In the genomic region with DNA sequence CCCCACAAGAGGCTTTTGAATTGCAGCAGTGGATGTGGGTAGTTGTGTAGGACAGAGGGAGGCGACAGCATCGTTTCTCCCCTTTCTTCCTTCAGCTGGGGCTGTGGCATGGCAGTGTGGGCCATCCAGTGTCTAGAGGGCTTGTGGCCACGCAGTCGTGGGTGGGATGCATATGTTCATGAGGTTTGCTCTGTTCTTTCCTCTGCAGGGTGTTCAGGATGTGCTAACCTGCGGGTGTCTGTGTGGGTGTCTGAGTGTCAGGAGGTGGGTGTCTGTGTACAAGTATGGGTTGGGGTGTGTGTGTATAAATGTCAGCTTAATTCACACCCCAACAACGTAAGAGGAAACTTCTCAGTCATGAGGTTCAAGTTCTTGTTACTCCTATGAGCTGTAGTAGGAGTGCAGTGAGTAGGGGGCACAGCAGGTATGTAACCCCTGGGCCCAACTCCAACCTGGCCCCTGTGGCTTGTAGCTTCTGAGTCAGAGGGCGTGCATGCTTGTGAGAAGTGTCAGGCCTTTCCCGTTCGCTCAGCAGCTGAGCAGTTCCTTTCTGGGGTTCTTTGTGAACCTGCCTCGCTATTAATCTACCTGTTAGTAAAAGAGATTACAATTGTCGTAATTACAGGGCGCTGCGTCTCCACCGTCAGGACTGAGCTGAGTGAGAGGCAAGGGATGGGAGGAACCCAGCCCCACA, we compare ENCODE assay signal across 10 cellular contexts. TPM values are rescaled to one million over a fixed set of nuclear protein-coding genes. Genes with fewer than 3 reads are reported as not detected.
DNase-seq lines count a peak whose midpoint lies in the region; ATAC-seq and TF ChIP-seq lines count a peak whose summit lies in the region.
"Had no signal": no experiment of that assay in that cellular context is flagged by ENCODE, and none has a peak within 500 bp of the region (broad histone marks: within the 10 kb centered on the region; RNA-seq: fewer than 3 reads in every experiment).

No MANE protein-coding gene starts in this region.

- in situ Hi-C loops in transverse colon (cut with MboI; ENCODE audit: low pct_ligation_motif_present in 1 of 4, low pct_unique_long_range_greater_than_20kb in 1 of 4, low sequenced_read_pairs in 3 of 4) = no loop called here

- peak overlapping the region in 1 of 4 donors; percentile 14 for H3K27ac ChIP-seq in transverse colon

- no peaks in the 10 kb centered on the region for H3K36me3 ChIP-seq in transverse colon

- no peak for TF ChIP-seq CTCF in transverse colon (IDR thresholded peaks at IDR 0.05)

- WGBS in transverse colon (ENCODE audit: low coverage in 1 of 2), 2 donors = 67% methylated on average over 14 of the region's 14 CpGs; no CpG with 5 or more reads in 1 of the 2 donors

- intact Hi-C loops in transverse colon (cut with DNase I; ENCODE audit: low total_unique reads) = no loop called here

- ATAC-seq in HG02571 (IDR thresholded peaks at IDR 0.05; ENCODE audit: unreplicated experiment) = no peak

- H3K4me1 ChIP-seq in transverse colon = peaks cover 9 to 51% (median 15%) of the 10 kb centered on the region in 4 donors

- no peak for TF ChIP-seq EP300 in transverse colon (IDR thresholded peaks at IDR 0.05; ENCODE audit: low read depth)

- H3K27me3 ChIP-seq in transverse colon = no peaks in the 10 kb centered on the region

- peak; percentile 63 for DNase-seq in NCI-H2081 treated with DMSO at 0.1 percent for 48 hours (lab: John Stamatoyannopoulos, UW)
- peak; percentile 31 to 38 for DNase-seq in activated T-cell treated with anti-CD3 and anti-CD28 coated beads, Interleukin-2, amount 50 U/mL, for 48 hours
- DNase-seq in glomerular visceral epithelial cell (ENCODE audit: extremely low spot score) = peak; percentile 32
- peak; percentile 23 to 33 for DNase-seq in stimulated activated CD8-positive, alpha-beta memory T cell treated with anti-CD3 and anti-CD28 coated beads, Interleukin-7, amount 100 ng/mL, for 48 hours (ENCODE audit: extremely low read depth in 1 of 2, low read depth in 1 of 2)
- no peak for DNase-seq in medulla oblongata (ENCODE audit: extremely low spot score)
- DNase-seq in DMS 273 treated with DMSO at 0.1 percent for 48 hours (lab: John Stamatoyannopoulos, UW) = no peak
- DNase-seq in transverse colon = no peak
- DNase-seq: MM.1S had no signal

- no peak overlapping the region for H3K4me3 ChIP-seq in transverse colon

- no peaks in the 10 kb centered on the region for H3K9me3 ChIP-seq in transverse colon

- TF ChIP-seq POLR2A in transverse colon (IDR thresholded peaks at IDR 0.05) = no peak

RNA-seq across cellular contexts. Expression of a gene that starts 49.0 kb away (rescaled TPM):
- 10 to 100 TPM; 25.4 to 53.1 (median 29.3) TPM for total RNA-seq in transverse colon

RNA-seq across cellular contexts. Expression of a gene that starts 58.4 kb away (rescaled TPM):
- 10 to 100 TPM in 3 of 4 donors, 1 to 10 TPM in 1; 4.5 to 33.4 (median 16.7) TPM for total RNA-seq in transverse colon
- total RNA-seq: SK-MEL-5 had no signal

Comparison
In these comparisons a context has a peak if more than half of its experiments do, and no peak if none do; other contexts are left out.
1. DNase-seq: peak in NCI-H2081 treated with DMSO at 0.1 percent for 48 hours (single experiment), activated T-cell treated with anti-CD3 and anti-CD28 coated beads, Interleukin-2, amount 50 U/mL, for 48 hours (2 of 2), glomerular visceral epithelial cell (single experiment) and stimulated activated CD8-positive, alpha-beta memory T cell treated with anti-CD3 and anti-CD28 coated beads, Interleukin-7, amount 100 ng/mL, for 48 hours (2 of 2); none in medulla oblongata (single experiment), DMS 273 treated with DMSO at 0.1 percent for 48 hours (single experiment) and transverse colon (single experiment).